8 cellular contexts compared by ENCODE assay signal in the genomic region with DNA sequence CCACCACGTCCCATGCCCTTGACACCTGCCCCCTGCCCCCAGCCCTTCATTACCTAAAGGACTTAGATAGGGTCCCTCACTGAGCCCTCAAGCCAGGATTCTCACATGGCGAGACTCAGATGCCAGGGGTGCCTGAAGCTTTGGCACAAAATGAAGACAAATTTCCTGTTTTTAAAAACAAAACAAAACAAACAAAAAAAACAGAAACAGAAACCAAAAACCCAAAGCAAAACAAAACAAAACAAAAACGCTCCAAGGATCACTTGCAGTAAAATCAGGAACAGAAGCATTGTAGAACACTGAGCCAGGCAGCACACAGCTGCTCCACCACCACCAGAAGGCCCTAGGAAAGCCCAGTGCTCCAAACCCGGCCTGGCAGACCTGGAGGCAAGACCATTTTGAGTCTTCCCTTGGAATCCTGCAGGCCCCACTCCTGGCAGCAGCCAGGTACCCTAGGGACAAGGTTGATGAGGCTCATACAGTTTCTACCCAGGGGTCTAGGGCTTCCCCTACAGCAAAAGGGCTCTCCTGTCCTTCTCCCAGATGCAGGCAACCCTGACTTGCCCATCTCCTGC. TPM values are rescaled to one million over a fixed set of nuclear protein-coding genes. Genes with fewer than 3 reads are reported as not detected.
DNase-seq lines count a peak whose midpoint lies in the region; ATAC-seq, FAIRE-seq and TF ChIP-seq lines count a peak whose summit lies in the region.
"Had no signal": no experiment of that assay in that cellular context is flagged by ENCODE, and none has a peak within 500 bp of the region (broad histone marks: within the 10 kb centered on the region; RNA-seq: fewer than 3 reads in every experiment).

No MANE protein-coding gene starts in this region.

- intact Hi-C loops in sciatic nerve (cut with DNase I), result no loop called here

- H4K8ac ChIP-seq in H1 (ENCODE audit: extremely low read depth, insufficient read depth, low read length), result no peak overlapping the region

- H3K79me1 ChIP-seq in H1 (ENCODE audit: low read depth, low read length), result peaks cover 6% of the 10 kb centered on the region

- H4K20me1 ChIP-seq in DND-41 (ENCODE audit: insufficient read depth, low read length) (no peaks in the 10 kb centered on the region), H1 (replicated peaks in 1 of 2; ENCODE audit: control insufficient read depth in 1 of 2, insufficient read depth in 2 of 2, low read length in 2 of 2) (peaks cover 0 to 13% of the 10 kb centered on the region in 2 experiments), smooth muscle cell (ENCODE audit: low read depth) (peaks cover 95% of the 10 kb centered on the region)

- no peak overlapping the region for H3K9ac ChIP-seq in DND-41 (ENCODE audit: low read depth, low read length)
- H3K9ac ChIP-seq in H1 (replicated peaks in 1 of 4; ENCODE audit: extremely low read depth in 1 of 4, low read depth in 3 of 4, low read length in 3 of 4), result no peak overlapping the region
- H3K9ac ChIP-seq in smooth muscle cell (ENCODE audit: low read depth), result no peak overlapping the region

- H3K79me2 ChIP-seq in DND-41 (ENCODE audit: insufficient read depth, low read length), result no peaks in the 10 kb centered on the region
- H3K79me2 ChIP-seq in H1 (ENCODE audit: control insufficient read depth in 1 of 2, insufficient read depth in 2 of 2, low read length in 2 of 2), result peaks cover 0 to 15% of the 10 kb centered on the region in 2 experiments; a peak in 1 of 4 replicates
- peaks cover 4% of the 10 kb centered on the region for H3K79me2 ChIP-seq in smooth muscle cell (ENCODE audit: low read depth)

- no peak overlapping the region for H3K56ac ChIP-seq in H1 (replicated peaks; ENCODE audit: insufficient read length, low read depth, low read length)

- H3F3A ChIP-seq in smooth muscle cell (ENCODE audit: low read depth), result peaks cover 3% of the 10 kb centered on the region

- POLR2A ChIA-PET in H1 (lab: Charles Lee; ENCODE audit: partially characterized antibody), result interaction anchor here (1.5 to 4.8 kb wide), 3 partner anchors 9 to 19 kb away, joined by 5 to 25 read pairs (median 5); a partner anchor contains a TSS

- no peak overlapping the region for H2BK12ac ChIP-seq in H1 (ENCODE audit: low read depth, low read length)

- H3K27me3 ChIP-seq in DND-41 (ENCODE audit: insufficient read depth, low read length, poor library complexity) (no peaks in the 10 kb centered on the region), SJSA1 (replicated peaks) (no peaks in the 10 kb centered on the region), H1 (replicated peaks in 1 of 4; ENCODE audit: control insufficient read depth in 3 of 4, extremely low read depth in 1 of 4, insufficient read depth in 3 of 4, low read length in 3 of 4) (no peaks in the 10 kb centered on the region), smooth muscle cell (ENCODE audit: low read depth) (no peaks in the 10 kb centered on the region), BE2C (no peaks in the 10 kb centered on the region)

- TF ChIP-seq POLR2A in H1 (IDR thresholded peaks at IDR 0.05; ENCODE audit: control extremely low read depth in 1 of 2, low read depth in 2 of 2, low read length in 2 of 2), result no peak

- ATAC-seq in DND-41 (ENCODE audit: insufficient read depth, low read depth) (no peak), sciatic nerve (no peak)

- H3K4me3 ChIP-seq in DND-41 (ENCODE audit: low read depth in 1 of 2, low read length in 2 of 2) (no peak overlapping the region), SJSA1 (no peak overlapping the region), H1 (ENCODE audit: extremely low read depth in 1 of 4, insufficient read depth in 2 of 4, low read depth in 3 of 4, low read length in 4 of 4) (no peak overlapping the region), smooth muscle cell (no peak overlapping the region), BE2C (ENCODE audit: low read depth, low read length) (no peak overlapping the region)

- DNase-seq in DND-41 (no peak), SJSA1 (ENCODE audit: low read depth in 1 of 2, low spot score in 2 of 2) (peak in 1 of 2 experiments; percentile 44), H1 (ENCODE audit: low read depth in 1 of 2, low spot score in 2 of 2) (no peak), smooth muscle cell (lab: John Stamatoyannopoulos, UW; ENCODE audit: unreplicated experiment) (no peak), GM19240 (ENCODE audit: insufficient read length, low spot score) (no peak), sciatic nerve (ENCODE audit: low spot score) (no peak), BE2C (no peak)

- H3K4me1 ChIP-seq in DND-41 (ENCODE audit: insufficient read depth, low read length) (peaks cover 16% of the 10 kb centered on the region), SJSA1 (replicated peaks) (peaks cover 77% of the 10 kb centered on the region), H1 (replicated peaks in 1 of 4; ENCODE audit: control insufficient read depth in 3 of 4, insufficient read depth in 4 of 4, low read length in 3 of 4) (peaks cover 6 to 20% (median 15%) of the 10 kb centered on the region in 4 experiments; a peak in 6 of 7 replicates), smooth muscle cell (ENCODE audit: low read depth) (peaks cover 24% of the 10 kb centered on the region), BE2C (peaks cover 12% of the 10 kb centered on the region)

- no peak overlapping the region for H2BK20ac ChIP-seq in H1 (ENCODE audit: low read length)

- H3K14ac ChIP-seq in H1 (ENCODE audit: insufficient read length), result no peak overlapping the region

- CTCF ChIA-PET in H1 (lab: Charles Lee; ENCODE audit: partially characterized antibody), result interaction anchor here (34.4 to 42.5 kb wide), 2 partner anchors 6 to 21 kb away, joined by 731 read pairs; a partner anchor contains a TSS

- H2BK5ac ChIP-seq in H1 (ENCODE audit: low read depth, low read length), result peak overlapping the region; percentile 69; the same call in 1 of the 2 replicates

- H3K4me2 ChIP-seq in DND-41 (ENCODE audit: insufficient read depth, low read length), result no peak overlapping the region
- no peak overlapping the region for H3K4me2 ChIP-seq in H1 (ENCODE audit: insufficient read depth in 1 of 2, low read depth in 2 of 2, low read length in 2 of 2)
- peak overlapping the region; percentile 62 for H3K4me2 ChIP-seq in smooth muscle cell

- H3K4ac ChIP-seq in H1 (replicated peaks; ENCODE audit: insufficient read length, low read depth, low read length), result no peak overlapping the region

- no peak overlapping the region for H4K91ac ChIP-seq in H1 (replicated peaks; ENCODE audit: insufficient read length, low read length)

- H3K9me3 ChIP-seq in DND-41 (ENCODE audit: insufficient read depth, low read length, severe bottlenecking), result no peaks in the 10 kb centered on the region
- H3K9me3 ChIP-seq in SJSA1 (replicated peaks), result no peaks in the 10 kb centered on the region
- H3K9me3 ChIP-seq in H1 (ENCODE audit: insufficient read depth in 2 of 2, low read depth in 1 of 2, low read length in 1 of 2), result no peaks in the 10 kb centered on the region
- no peaks in the 10 kb centered on the region for H3K9me3 ChIP-seq in smooth muscle cell (replicated peaks; ENCODE audit: low read depth)
- no peaks in the 10 kb centered on the region for H3K9me3 ChIP-seq in BE2C

- H2AFZ ChIP-seq in DND-41 (ENCODE audit: low read depth, low read length), result no peak overlapping the region
- H2AFZ ChIP-seq in H1 (ENCODE audit: low read length), result no peak overlapping the region
- no peak overlapping the region for H2AFZ ChIP-seq in smooth muscle cell (ENCODE audit: low read depth)

- no peak overlapping the region for H2BK120ac ChIP-seq in H1 (replicated peaks; ENCODE audit: low read depth, low read length)

- H3K18ac ChIP-seq in H1 (ENCODE audit: extremely low read depth, low read length), result no peak overlapping the region

- no peak overlapping the region for H3K23ac ChIP-seq in H1 (ENCODE audit: insufficient read length)

- H4K5ac ChIP-seq in H1 (ENCODE audit: insufficient read length, low read depth, low read length), result no peak overlapping the region

- no peak overlapping the region for H2AK5ac ChIP-seq in H1 (ENCODE audit: low read depth, low read length)

- TF ChIP-seq EP300 in H1 (IDR thresholded peaks at IDR 0.05; ENCODE audit: borderline replicate concordance in 1 of 2, low read depth in 2 of 2, low read length in 2 of 2), result no peak

- TF ChIP-seq CTCF in DND-41 (IDR thresholded peaks at IDR 0.05; ENCODE audit: borderline replicate concordance, extremely low read depth, low read length, poor library complexity, severe bottlenecking), result no peak
- no peak for TF ChIP-seq CTCF in H1 (IDR thresholded peaks at IDR 0.05; ENCODE audit: control extremely low read depth in 1 of 3, insufficient read depth in 1 of 3, low read depth in 1 of 3, low read length in 3 of 3)
- TF ChIP-seq CTCF in smooth muscle cell (IDR thresholded peaks at IDR 0.05; ENCODE audit: borderline replicate concordance, insufficient read depth, poor library complexity, severe bottlenecking), result no peak
- no peak for TF ChIP-seq CTCF in BE2C (IDR thresholded peaks at IDR 0.05; ENCODE audit: low read depth, low read length)

- H3K36me3 ChIP-seq in DND-41 (ENCODE audit: insufficient read depth, low read length) (no peaks in the 10 kb centered on the region), SJSA1 (no peaks in the 10 kb centered on the region), H1 (ENCODE audit: control insufficient read depth in 2 of 4, insufficient read depth in 4 of 4, low read length in 3 of 4) (no peaks in the 10 kb centered on the region), smooth muscle cell (ENCODE audit: low read depth) (no peaks in the 10 kb centered on the region), BE2C (no peaks in the 10 kb centered on the region)

- H3K27ac ChIP-seq in DND-41 (ENCODE audit: low read length), result 0 out of 2 replicates have a peak overlapping the region, but pooled peaks have one; percentile 35
- peak overlapping the region; percentile 72 for H3K27ac ChIP-seq in SJSA1
- H3K27ac ChIP-seq in H1 (ENCODE audit: low read depth, low read length), result no peak overlapping the region
- H3K27ac ChIP-seq in smooth muscle cell (ENCODE audit: low read depth), result no peak overlapping the region

- no peak for FAIRE-seq in H1 (lab: Jason Lieb, UNC)
- FAIRE-seq: colon had no signal

- 88% methylated on average over 4 of the region's 4 CpGs; no CpG with 5 or more reads in 1 of the 2 experiments for WGBS in H1 (ENCODE audit: extremely low coverage in 1 of 2, insufficient coverage in 1 of 2, insufficient read length in 1 of 2, insufficient replicate concordance in 2 of 2, low coverage in 1 of 2, low lambda C conversion rate in 2 of 2, missing lambda C conversion rate in 1 of 2), 2 experiments
- WGBS in smooth muscle cell (ENCODE audit: low lambda C conversion rate), result 74% methylated on average over 4 of the region's 4 CpGs

- TF ChIP-seq RAD21 in H1 (IDR thresholded peaks at IDR 0.05 in 1 of 2, conservative IDR thresholded peaks at IDR 0.05 in 1 of 2; ENCODE audit: low read depth in 2 of 2, low read length in 2 of 2), result no peak

- H3K23me2 ChIP-seq in H1 (ENCODE audit: low read depth, low read length), result no peaks in the 10 kb centered on the region

- no peak overlapping the region for H2BK15ac ChIP-seq in H1 (ENCODE audit: low read length)

RNA-seq across cellular contexts. Expression of a gene that starts 20.8 kb away (rescaled TPM):
- total RNA-seq in SJSA1 (2014; rRNA removed; shearing (Covaris generic)), result 13.4 and 43.5 TPM in 2 replicates
- 36.6 and 43.8 TPM in 2 replicates for total RNA-seq in H1 (2021; fragmentation: NEBNext Ultra II Directional; extraction: Animal tissue kit (Norgen Biotek cat#: 25700))
- polyA plus RNA-seq in H1 (2011; rRNA removed) (7.6 and 10.1 TPM in 2 replicates), smooth muscle cell (21.2 and 22.1 TPM in 2 replicates)
- 9.6 TPM for polyA plus RNA-seq in H1 (2011; cell fraction: cytosol; rRNA removed)
- polyA plus RNA-seq in H1 (2011; cell fraction: nucleus; rRNA removed), result 51.6 TPM
- 31.9 to 40.0 TPM (median 35.1 TPM) in 4 replicates for polyA plus RNA-seq in H1 (2012, experiment 1 of 2)
- 14.2 TPM for polyA plus RNA-seq in H1 (2012, experiment 2 of 2)
- polyA plus RNA-seq in H1 (2013, experiment 1 of 2), result 19.0 TPM
- polyA plus RNA-seq in H1 (2013, experiment 2 of 2), result 17.7 TPM
- polyA minus RNA-seq in H1 (2011; rRNA and poly(A)+ RNA removed), result 23.8 and 33.3 TPM in 2 replicates
- polyA minus RNA-seq in H1 (2011; cell fraction: cytosol; rRNA and poly(A)+ RNA removed), result 17.5 TPM
- 36.3 TPM for polyA minus RNA-seq in H1 (2011; cell fraction: nucleus; rRNA and poly(A)+ RNA removed)
- total RNA-seq in smooth muscle cell (16.0 and 18.0 TPM in 2 replicates), sciatic nerve (109 TPM)
- 30.5 TPM for polyA plus RNA-seq in BE2C (2012; ENCODE audit: insufficient read depth, insufficient read length, low read depth)

Comparison
In these comparisons a context has a peak if more than half of its experiments do, and no peak if none do; other contexts are left out.
1. H3K27ac ChIP-seq: peak in DND-41 (single experiment) and SJSA1 (single experiment); none in H1 (single experiment) and smooth muscle cell (single experiment).